ENCODE assay signal across 23 cellular contexts in genomic region chr6:143000771-143001170, GRCh38. TPM values are rescaled to one million over a fixed set of nuclear protein-coding genes. Genes with fewer than 3 reads are reported as not detected.
DNase-seq lines count a peak whose midpoint lies in the region; ATAC-seq and TF ChIP-seq lines count a peak whose summit lies in the region.
"Had no signal": no experiment of that assay in that cellular context is flagged by ENCODE, and none has a peak within 500 bp of the region (broad histone marks: within the 10 kb centered on the region; RNA-seq: fewer than 3 reads in every experiment).

No MANE protein-coding gene starts in this region.

- H3K27ac ChIP-seq in dorsolateral prefrontal cortex: peak overlapping the region in 49 of 59 donors; percentile 6 to 86 (median 59)
- H3K27ac ChIP-seq: 22Rv1; BLaER1 treated with 17β-estradiol and CSF1 and Interleukin-3, amounts not matched to agents 10 nM and 100 nM; Peyer's patch; SJSA1 had no signal

- no peaks in the 10 kb centered on the region for H3K4me1 Mint-ChIP-seq in Calu3 (ENCODE audit: low read depth, unreplicated experiment)
- H3K4me1 Mint-ChIP-seq: GM23338 had no signal

- H3K27me3 Mint-ChIP-seq in Calu3 (ENCODE audit: unreplicated experiment): no peaks in the 10 kb centered on the region

- CTCF ChIA-PET in Calu3 (lab: Charles Lee): no interaction called here

- no peak overlapping the region for H3K4me3 Mint-ChIP-seq in Calu3 (ENCODE audit: low read depth, unreplicated experiment)
- H3K4me3 Mint-ChIP-seq: CD8-positive, alpha-beta T cell; GM23338 had no signal

- no peak overlapping the region for H3K27ac Mint-ChIP-seq in Calu3 (ENCODE audit: unreplicated experiment)
- H3K27ac Mint-ChIP-seq: CD8-positive, alpha-beta T cell; GM23338 had no signal

- no peaks in the 10 kb centered on the region for H3K27me3 ChIP-seq in dorsolateral prefrontal cortex
- H3K27me3 ChIP-seq: BLaER1 treated with 17β-estradiol and CSF1 and Interleukin-3, amounts not matched to agents 10 nM and 100 nM; Peyer's patch; SJSA1 had no signal

- TF ChIP-seq CTCF in dorsolateral prefrontal cortex (IDR thresholded peaks at IDR 0.05 in 54 of 56, conservative IDR thresholded peaks at IDR 0.05 in 2 of 56; ENCODE audit: low read depth in 1 of 56, partially characterized antibody in 56 of 56): peak in 3 of 56 donors; percentile 16 to 18 (median 17)
- TF ChIP-seq CTCF in Calu3 (IDR thresholded peaks at IDR 0.05; ENCODE audit: unreplicated experiment): no peak

- peak; percentile 77 for DNase-seq in Ammon's horn (ENCODE audit: low spot score)
- DNase-seq in dorsolateral prefrontal cortex: peak; percentile 11 to 84 (median 64)
- peak in 30 of 51 donors; percentile 1 to 71 (median 34) for DNase-seq in hypothalamus (lab: John Stamatoyannopoulos, UW)
- peak; percentile 13 for DNase-seq in occipital lobe (lab: John Stamatoyannopoulos, UW)
- DNase-seq in Calu3: no peak
- no peak for DNase-seq in OCI-M2 (lab: John Stamatoyannopoulos, UW; ENCODE audit: unreplicated experiment)
- no peak for DNase-seq in SHP77 (lab: John Stamatoyannopoulos, UW)
- DNase-seq: ACHN; CD8-positive, alpha-beta T cell; DMS153; KBM-7; NCI-H1092 treated with DMSO at 0.1 percent for 48 hours; NCI-H1436 treated with DMSO at 0.1 percent for 48 hours; NCI-H1930; NCI-H2227 treated with DMSO at 0.1 percent for 48 hours; NCI-H510A; Peyer's patch had no signal

- H3K36me3 Mint-ChIP-seq in Calu3 (ENCODE audit: insufficient read depth, unreplicated experiment): no peaks in the 10 kb centered on the region

- intact Hi-C loops in dorsolateral prefrontal cortex (cut with DNase I): loop anchor here (5.0 kb wide), 1 partner anchor 53 kb away; the partner anchor contains the start of gene HIVEP2 (in 2 of the 2)
- intact Hi-C loops in Calu3 (cut with micrococcal nuclease; ENCODE audit: unreplicated experiment): no loop called here

- no TSS peak for BruUV-seq in Calu3 (replicated peaks; lab: Mats Ljungman, UMichigan)

- peak overlapping the region in 6 of 59 donors; percentile 2 to 33 (median 16) for H3K4me3 ChIP-seq in dorsolateral prefrontal cortex
- H3K4me3 ChIP-seq: BLaER1 treated with 17β-estradiol and CSF1 and Interleukin-3, amounts not matched to agents 10 nM and 100 nM; GM23338; HAP-1; Peyer's patch; SJSA1 had no signal

- peaks cover 5% of the 10 kb centered on the region for H3K9me3 Mint-ChIP-seq in Calu3 (ENCODE audit: low read depth, unreplicated experiment)

- no peak for ATAC-seq in HG03196 (IDR thresholded peaks at IDR 0.05; ENCODE audit: unreplicated experiment)
- ATAC-seq: CD8-positive, alpha-beta T cell; GM23338 had no signal

RNA-seq across cellular contexts. Expression of gene HIVEP2, which starts 55.8 kb away (rescaled TPM):
- 100 to 1,000 TPM in 29 of 120 experiments, 10 to 100 TPM in 91; 50.6 to 123 (median 88.5) TPM for total RNA-seq in dorsolateral prefrontal cortex
- total RNA-seq in occipital lobe: 114 TPM
- 15.0 and 18.4 TPM in 2 replicates for total RNA-seq in Calu3 (2022)

RNA-seq across cellular contexts. Expression of gene AIG1, which starts 59.9 kb away (rescaled TPM):
- 10 to 100 TPM; 39.6 to 81.0 (median 63.9) TPM for total RNA-seq in dorsolateral prefrontal cortex
- 35.7 TPM for total RNA-seq in occipital lobe
- total RNA-seq in Calu3 (2022): 46.3 and 57.2 TPM in 2 replicates

Comparison
In these comparisons a context has a peak if more than half of its experiments do, and no peak if none do; other contexts are left out.
1. DNase-seq: peak in Ammon's horn (single experiment), dorsolateral prefrontal cortex (10 of 10), hypothalamus (30 of 51) and occipital lobe (single experiment); none in Calu3 (single experiment), OCI-M2 (single experiment) and SHP77 (0 of 2).